11 cellular contexts compared by ENCODE assay signal in the genomic region with DNA sequence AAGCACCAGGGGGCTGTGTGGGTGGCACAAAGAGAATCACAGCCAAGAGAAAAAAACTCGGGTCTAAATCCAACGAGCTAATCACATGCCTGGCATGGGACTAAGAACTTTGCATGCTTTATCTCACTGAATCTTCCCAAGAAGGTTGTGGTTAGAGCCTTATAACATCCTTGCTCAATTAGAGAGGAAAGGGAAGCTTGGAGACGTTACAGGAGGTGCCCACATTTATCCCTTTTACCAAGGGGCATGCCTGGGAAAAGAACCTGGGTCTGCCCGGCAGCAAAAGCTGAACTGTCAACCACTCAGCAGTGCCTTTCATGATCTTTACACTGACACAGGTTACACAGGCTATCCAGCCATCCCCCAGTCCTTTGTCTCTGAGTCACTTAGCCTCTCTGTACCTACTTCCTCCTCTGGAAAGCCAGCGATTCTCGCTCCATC.
A peak's percentile ranks its signal among the peaks of the same experiment; 100 is the strongest.
DNase-seq lines count a peak whose midpoint lies in the region; ATAC-seq, FAIRE-seq and TF ChIP-seq lines count a peak whose summit lies in the region.
"Had no signal": no experiment of that assay in that cellular context is flagged by ENCODE, and none has a peak within 500 bp of the region (broad histone marks: within the 10 kb centered on the region; RNA-seq: fewer than 3 reads in every experiment).

No MANE protein-coding gene starts in this region.

- no peaks in the 10 kb centered on the region for H3K9me1 ChIP-seq in endothelial cell of umbilical vein (replicated peaks; ENCODE audit: control insufficient read depth, extremely low read depth, insufficient read depth, low read length)

- H3K4me3 ChIP-seq in endothelial cell of umbilical vein (replicated peaks in 1 of 3; ENCODE audit: insufficient read depth in 1 of 3, low read depth in 1 of 3, low read length in 3 of 3): no peak overlapping the region
- H3K4me3 ChIP-seq: BLaER1, body of pancreas had no signal

- peak; percentile 23 for ATAC-seq in GM19468 (IDR thresholded peaks at IDR 0.05; ENCODE audit: extremely low read depth, unreplicated experiment)
- ATAC-seq: body of pancreas had no signal

- DNase-seq in AML-193 (lab: John Stamatoyannopoulos, UW): peak; percentile 47 to 61
- peak; percentile 86 for DNase-seq in M059J (ENCODE audit: low read depth)
- DNase-seq in endothelial cell of umbilical vein (ENCODE audit: low read depth, low spot score): no peak
- DNase-seq in NCI-H2081 treated with DMSO at 0.1 percent for 48 hours (lab: John Stamatoyannopoulos, UW): no peak
- no peak for DNase-seq in nucleus accumbens (lab: John Stamatoyannopoulos, UW)
- no peak for DNase-seq in NCI-H1930 (lab: John Stamatoyannopoulos, UW)
- DNase-seq in stimulated activated CD4-positive, alpha-beta T cell treated with anti-CD3 and anti-CD28 coated beads, Interleukin-4, amount 100 ng/mL, for 4 hours: no peak
- DNase-seq: body of pancreas, NCI-H524 treated with DMSO at 0.1 percent for 48 hours had no signal

- H3K4me1 ChIP-seq in endothelial cell of umbilical vein (ENCODE audit: control insufficient read depth, extremely low read depth, insufficient read depth, low read length): peaks cover 46% of the 10 kb centered on the region
- H3K4me1 ChIP-seq: body of pancreas had no signal

- H3K4me2 ChIP-seq in endothelial cell of umbilical vein (ENCODE audit: insufficient read depth, low read length): no peak overlapping the region
- H3K4me2 ChIP-seq: BLaER1 had no signal

- H3K27ac ChIP-seq in endothelial cell of umbilical vein (ENCODE audit: insufficient read depth, low read depth, low read length): peak overlapping the region; percentile 76
- H3K27ac ChIP-seq: BLaER1, body of pancreas had no signal

- no peak for TF ChIP-seq CTCF in endothelial cell of umbilical vein (IDR thresholded peaks at IDR 0.05; ENCODE audit: extremely low read depth in 1 of 2, insufficient read depth in 1 of 2, low read depth in 1 of 2, low read length in 2 of 2)

- H3K79me2 ChIP-seq in endothelial cell of umbilical vein (ENCODE audit: control insufficient read depth, insufficient read depth, low read length): peaks cover 63% of the 10 kb centered on the region

- no peaks in the 10 kb centered on the region for H3K27me3 ChIP-seq in endothelial cell of umbilical vein (ENCODE audit: control insufficient read depth in 2 of 2, insufficient read depth in 2 of 2, low read length in 2 of 2)
- H3K27me3 ChIP-seq: BLaER1, body of pancreas had no signal

- dilution Hi-C loops in endothelial cell of umbilical vein (cut with MboI; ENCODE audit: extremely low pct_ligation_motif_present, low sequenced_read_pairs): no loop called here

- POLR2A ChIA-PET in endothelial cell of umbilical vein (lab: Charles Lee): no interaction called here

- no peak overlapping the region for H3K9ac ChIP-seq in endothelial cell of umbilical vein (replicated peaks; ENCODE audit: extremely low read depth, insufficient read depth, low read length)
- H3K9ac ChIP-seq: BLaER1 had no signal

- H3K36me3 ChIP-seq in endothelial cell of umbilical vein (ENCODE audit: control insufficient read depth in 2 of 2, extremely low read depth in 1 of 2, insufficient read depth in 2 of 2, low read length in 2 of 2): peaks cover 2 to 11% of the 10 kb centered on the region in 2 experiments
- H3K36me3 ChIP-seq: BLaER1 had no signal

- no peaks in the 10 kb centered on the region for H3K9me3 ChIP-seq in endothelial cell of umbilical vein (replicated peaks; ENCODE audit: control insufficient read depth, insufficient read depth, low read length)
- H3K9me3 ChIP-seq: BLaER1, body of pancreas had no signal

- no peaks in the 10 kb centered on the region for H4K20me1 ChIP-seq in endothelial cell of umbilical vein (replicated peaks; ENCODE audit: control insufficient read depth, extremely low read depth, insufficient read depth, low read length)
- H4K20me1 ChIP-seq: BLaER1 had no signal

- no peak for TF ChIP-seq POLR2A in endothelial cell of umbilical vein (IDR thresholded peaks at IDR 0.05; ENCODE audit: low read depth, low read length)

- intact Hi-C loops in endothelial cell of umbilical vein (cut with micrococcal nuclease): loop anchor here (1.0 to 5.0 kb wide), 2 partner anchors 20 to 405 kb away; no protein-coding TSS in a partner anchor

- BruUV-seq in endothelial cell of umbilical vein (replicated peaks; lab: Mats Ljungman, UMichigan): no TSS peak

- CTCF ChIA-PET in endothelial cell of umbilical vein (lab: Charles Lee): interaction anchor here (0.7 to 3.0 kb wide), 13 partner anchors 10 to 172 kb away, joined by 3 to 27 read pairs (median 4); no protein-coding TSS in a partner anchor

- H2AFZ ChIP-seq in endothelial cell of umbilical vein (ENCODE audit: low read depth, low read length): no peak overlapping the region

- no peak for FAIRE-seq in endothelial cell of umbilical vein (lab: Jason Lieb, UNC)

TF ChIP-seq in endothelial cell of umbilical vein, 7 proteins besides CTCF, POLR2A, EP300 and RAD21:
- TF ChIP-seq MYC (IDR thresholded peaks at IDR 0.05; ENCODE audit: low read depth, low read length) (no peak), POLR2AphosphoS5 (IDR thresholded peaks at IDR 0.05; ENCODE audit: insufficient read depth, low read depth, low read length) (peak; percentile 12)
TF ChIP-seq in endothelial cell of umbilical vein: peak in this region for 1.

Comparison
In these comparisons a context has a peak if more than half of its experiments do, and no peak if none do; other contexts are left out.
1. DNase-seq: peak in AML-193 (2 of 2) and M059J (single experiment); none in endothelial cell of umbilical vein (single experiment), NCI-H2081 treated with DMSO at 0.1 percent for 48 hours (single experiment), nucleus accumbens (0 of 56), NCI-H1930 (0 of 2) and stimulated activated CD4-positive, alpha-beta T cell treated with anti-CD3 and anti-CD28 coated beads, Interleukin-4, amount 100 ng/mL, for 4 hours (0 of 2).